In the genomic region with DNA sequence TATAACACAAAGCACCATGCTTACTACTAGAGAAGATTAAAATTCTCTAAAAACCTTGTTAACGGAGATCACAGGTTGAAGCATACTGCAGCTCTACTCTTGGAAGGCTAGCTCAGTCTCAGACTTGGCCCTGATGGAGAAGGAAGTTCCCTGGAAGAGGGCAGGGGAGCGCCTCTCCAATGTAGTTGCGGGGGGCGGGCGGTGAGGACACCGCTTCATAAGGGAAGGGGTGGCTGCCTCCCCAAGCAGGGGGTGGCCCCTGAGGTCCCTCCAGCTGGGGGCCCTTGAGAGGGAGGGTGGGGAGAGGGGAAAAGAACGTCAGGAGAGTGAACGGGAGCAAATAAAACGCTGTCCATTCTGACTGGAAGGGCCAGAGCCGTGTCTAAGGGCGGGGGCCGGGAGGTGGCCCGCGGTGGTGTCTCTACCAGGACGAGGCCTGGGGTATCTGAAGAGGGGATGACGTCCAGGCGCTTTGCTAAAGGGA, we compare ENCODE assay signal across 8 cellular contexts. TPM values are rescaled to one million over a fixed set of nuclear protein-coding genes. Genes with fewer than 3 reads are reported as not detected.
DNase-seq lines count a peak whose midpoint lies in the region; ATAC-seq and TF ChIP-seq lines count a peak whose summit lies in the region.

No MANE protein-coding gene starts in this region.

- 1 to 2% methylated on average over 11 to 17 of the region's 17 CpGs for WGBS in endodermal cell (ENCODE audit: insufficient coverage in 1 of 2, insufficient read length in 1 of 2), 2 experiments
- 1 to 10% methylated on average over 2 to 17 of the region's 17 CpGs for WGBS in mesodermal cell (ENCODE audit: insufficient coverage in 2 of 2), 2 experiments

- H3K4me3 ChIP-seq in AG04450 (ENCODE audit: low read depth, low read length) (peak overlapping the region; percentile 76), GM12864 (ENCODE audit: low read depth, low read length) (peak overlapping the region; percentile 71), OCI-LY3 (ENCODE audit: low read length) (peak overlapping the region; percentile 95), endodermal cell (ENCODE audit: low read length) (peak overlapping the region; percentile 90), mesodermal cell (ENCODE audit: extremely low read depth, insufficient read depth, low read length, poor library complexity, severe bottlenecking) (peak overlapping the region; percentile 82), uterus (peak overlapping the region; percentile 86 to 89)

- H3K4me3 Mint-ChIP-seq in endodermal cell: no peak overlapping the region

- DNase-seq in AG04450 (ENCODE audit: low read depth, low spot score) (no peak), GM12864 (ENCODE audit: low read depth) (no peak), endodermal cell (no peak), uterus (peak; percentile 49 to 59)

- peaks cover 34% of the 10 kb centered on the region for H4K20me1 ChIP-seq in OCI-LY3 (ENCODE audit: insufficient read depth, low read length)

- peaks cover 9% of the 10 kb centered on the region for H3K4me1 Mint-ChIP-seq in endodermal cell

- H3K27ac ChIP-seq in AG04450 (ENCODE audit: low read depth, low read length): peak overlapping the region; percentile 96
- peak overlapping the region; percentile 80 for H3K27ac ChIP-seq in OCI-LY3 (ENCODE audit: low read length)
- peak overlapping the region; percentile 97 for H3K27ac ChIP-seq in endodermal cell (ENCODE audit: low read depth, low read length)
- peak overlapping the region; percentile 92 for H3K27ac ChIP-seq in mesodermal cell (ENCODE audit: low read depth, low read length, severe bottlenecking)
- H3K27ac ChIP-seq in uterus: peak overlapping the region; percentile 98 to 99

- H3K36me3 ChIP-seq in OCI-LY3 (replicated peaks; ENCODE audit: low read depth, low read length): no peaks in the 10 kb centered on the region
- no peaks in the 10 kb centered on the region for H3K36me3 ChIP-seq in endodermal cell (ENCODE audit: control insufficient read depth, insufficient read depth, low read length)
- no peaks in the 10 kb centered on the region for H3K36me3 ChIP-seq in mesodermal cell (ENCODE audit: control insufficient read depth, insufficient read depth, low read length)
- H3K36me3 ChIP-seq in uterus: no peaks in the 10 kb centered on the region

- CTCF ChIA-PET in AG04450 (lab: Charles Lee): interaction anchor here (0.6 to 1.9 kb wide), 8 partner anchors 13 to 907 kb away, joined by 3 to 8 read pairs (median 6); no protein-coding TSS in a partner anchor

- no peaks in the 10 kb centered on the region for H3K36me3 Mint-ChIP-seq in endodermal cell (ENCODE audit: low read depth)

- no peak overlapping the region for H3K27ac Mint-ChIP-seq in endodermal cell

- H3K4me1 ChIP-seq in OCI-LY3 (ENCODE audit: low read length) (peaks cover 30% of the 10 kb centered on the region), endodermal cell (ENCODE audit: control insufficient read depth, insufficient read depth, low read length) (peaks cover 3% of the 10 kb centered on the region), mesodermal cell (ENCODE audit: control insufficient read depth, insufficient read depth, low read length, poor library complexity, severe bottlenecking) (peaks cover 3% of the 10 kb centered on the region), uterus (peaks cover 0 to 11% of the 10 kb centered on the region in 2 donors)

- ATAC-seq in HG03108 (IDR thresholded peaks at IDR 0.05; ENCODE audit: unreplicated experiment) (peak; percentile 6), HG02970 (IDR thresholded peaks at IDR 0.05; ENCODE audit: low FRiP score, unreplicated experiment) (no peak)

- POLR2A ChIA-PET in AG04450 (lab: Yijun Ruan, JAX): interaction anchor here (0.7 to 1.9 kb wide), 2 partner anchors 27 to 39 kb away, joined by 5 to 6 read pairs; no protein-coding TSS in a partner anchor

- no peaks in the 10 kb centered on the region for H3K27me3 Mint-ChIP-seq in endodermal cell (ENCODE audit: insufficient read depth)

- H2AFZ ChIP-seq in OCI-LY3 (ENCODE audit: low read depth, low read length): peak overlapping the region; percentile 98

- H3K9ac ChIP-seq in OCI-LY3 (ENCODE audit: low read length) (peak overlapping the region; percentile 93), endodermal cell (ENCODE audit: extremely low read depth, low read length, poor library complexity, severe bottlenecking) (peak overlapping the region; percentile 88)

- intact Hi-C loops in uterus (cut with DNase I; ENCODE audit: low total_unique reads): no loop called here

- peaks cover 44% of the 10 kb centered on the region for H3K79me2 ChIP-seq in OCI-LY3 (ENCODE audit: low read length)

- TF ChIP-seq CTCF in AG04450 (IDR thresholded peaks at IDR 0.05; ENCODE audit: low read depth, low read length) (no peak), GM12864 (IDR thresholded peaks at IDR 0.05; ENCODE audit: low read depth, low read length, missing control alignments) (no peak), OCI-LY3 (IDR thresholded peaks at IDR 0.05; ENCODE audit: low read depth, low read length) (no peak), endodermal cell (conservative IDR thresholded peaks at IDR 0.05) (no peak), uterus (IDR thresholded peaks at IDR 0.05) (no peak)

- no peak for TF ChIP-seq POLR2A in uterus (IDR thresholded peaks at IDR 0.05)

- H3K9me3 Mint-ChIP-seq in endodermal cell: no peaks in the 10 kb centered on the region

- H3K9me3 ChIP-seq in AG04450 (ENCODE audit: control insufficient read depth, insufficient read depth, low read length) (no peaks in the 10 kb centered on the region), OCI-LY3 (ENCODE audit: insufficient read depth, low read length) (no peaks in the 10 kb centered on the region), endodermal cell (ENCODE audit: control insufficient read depth, low read length) (no peaks in the 10 kb centered on the region), mesodermal cell (ENCODE audit: control insufficient read depth, low read length) (no peaks in the 10 kb centered on the region), uterus (no peaks in the 10 kb centered on the region)

- H3K27me3 ChIP-seq in AG04450 (ENCODE audit: control insufficient read depth, insufficient read depth, low read length) (no peaks in the 10 kb centered on the region), OCI-LY3 (ENCODE audit: low read depth, low read length) (no peaks in the 10 kb centered on the region), endodermal cell (ENCODE audit: control insufficient read depth, insufficient read depth, low read length, poor library complexity, severe bottlenecking) (no peaks in the 10 kb centered on the region), uterus (no peaks in the 10 kb centered on the region)

- peak overlapping the region; percentile 89 for H3K4me2 ChIP-seq in OCI-LY3 (ENCODE audit: low read length)

RNA-seq across cellular contexts. Expression of a gene that starts 0.6 kb away (rescaled TPM):
- polyA plus RNA-seq in AG04450 (2011; rRNA removed): 27.7 and 35.0 TPM in 2 replicates
- 31.2 and 54.3 TPM in 2 replicates for polyA minus RNA-seq in AG04450 (2011; rRNA and poly(A)+ RNA removed)
- 10 to 100 TPM; 26.3 to 26.9 TPM for total RNA-seq in endodermal cell
- polyA plus RNA-seq in endodermal cell (2013, experiment 1 of 2): 43.5 TPM
- 47.6 TPM for polyA plus RNA-seq in endodermal cell (2013, experiment 2 of 2)
- 36.3 TPM for polyA plus RNA-seq in mesodermal cell (2013, experiment 1 of 2)
- 35.2 TPM for polyA plus RNA-seq in mesodermal cell (2013, experiment 2 of 2)
- total RNA-seq in uterus: 100 to 1,000 TPM in 3 of 4 donors, 10 to 100 TPM in 1; 83.4 to 247 (median 146) TPM

Comparison
In these comparisons a context has a peak if more than half of its experiments do, and no peak if none do; other contexts are left out.
1. DNase-seq: peak in uterus (2 of 2); none in AG04450 (single experiment), GM12864 (single experiment) and endodermal cell (single experiment).
2. Peak in every context shown above with its lines, with median percentiles within 50 percentile points of each other: H3K27ac ChIP-seq and H3K4me3 ChIP-seq.